ENCODE assay signal across 8 cellular contexts in genomic region chr10:100997364-100998182, GRCh38. TPM values are rescaled to one million over a fixed set of nuclear protein-coding genes. Genes with fewer than 3 reads are reported as not detected.
DNase-seq lines count a peak whose midpoint lies in the region; ATAC-seq and TF ChIP-seq lines count a peak whose summit lies in the region.

No MANE protein-coding gene starts in this region.

- peak overlapping the region; percentile 78 for H3K4me3 ChIP-seq in epithelial cell of esophagus (ENCODE audit: low read length)

- peak; percentile 26 for ATAC-seq in HG03108 (IDR thresholded peaks at IDR 0.05; ENCODE audit: unreplicated experiment)

- peak; percentile 84 for TF ChIP-seq CTCF in epithelial cell of esophagus (IDR thresholded peaks at IDR 0.05; ENCODE audit: insufficient read depth, low read depth, low read length, missing control alignments)

- DNase-seq in NCI-H2081 (lab: John Stamatoyannopoulos, UW): peak; percentile 28 to 61
- no peak for DNase-seq in NCI-H2081 treated with DMSO at 0.1 percent for 48 hours (lab: John Stamatoyannopoulos, UW)
- DNase-seq in NOMO-1 treated with DMSO at 0.1 percent for 48 hours (lab: John Stamatoyannopoulos, UW; ENCODE audit: unreplicated experiment): peak; percentile 55
- DNase-seq in activated T-cell treated with anti-CD3 and anti-CD28 coated beads for 24 hours (ENCODE audit: low read depth): peak; percentile 59
- peak; percentile 79 for DNase-seq in epithelial cell of esophagus (ENCODE audit: low read depth)
- DNase-seq in mucosa of gallbladder (ENCODE audit: low spot score): peak; percentile 63
- peak; percentile 87 for DNase-seq in stimulated activated CD8-positive, alpha-beta memory T cell treated with anti-CD3 and anti-CD28 coated beads, Interleukin-4, amount 100 ng/mL, for 48 hours

RNA-seq across cellular contexts. Expression of gene LZTS2, which starts 2.0 kb away (rescaled TPM):
- total RNA-seq in mucosa of gallbladder: 84.9 TPM

RNA-seq across cellular contexts. Expression of gene TWNK, which starts 10.2 kb away (rescaled TPM):
- total RNA-seq in mucosa of gallbladder: 5.7 TPM

RNA-seq across cellular contexts. Expression of gene MRPL43, which starts 10.3 kb away (rescaled TPM):
- total RNA-seq in mucosa of gallbladder: 104 TPM

RNA-seq across cellular contexts. Expression of gene SEMA4G, which starts 28.3 kb away (rescaled TPM):
- 55.1 TPM for total RNA-seq in mucosa of gallbladder

RNA-seq across cellular contexts. Expression of gene PDZD7, which starts 33.4 kb away (rescaled TPM):
- 5.3 TPM for total RNA-seq in mucosa of gallbladder
